In the genomic region with DNA sequence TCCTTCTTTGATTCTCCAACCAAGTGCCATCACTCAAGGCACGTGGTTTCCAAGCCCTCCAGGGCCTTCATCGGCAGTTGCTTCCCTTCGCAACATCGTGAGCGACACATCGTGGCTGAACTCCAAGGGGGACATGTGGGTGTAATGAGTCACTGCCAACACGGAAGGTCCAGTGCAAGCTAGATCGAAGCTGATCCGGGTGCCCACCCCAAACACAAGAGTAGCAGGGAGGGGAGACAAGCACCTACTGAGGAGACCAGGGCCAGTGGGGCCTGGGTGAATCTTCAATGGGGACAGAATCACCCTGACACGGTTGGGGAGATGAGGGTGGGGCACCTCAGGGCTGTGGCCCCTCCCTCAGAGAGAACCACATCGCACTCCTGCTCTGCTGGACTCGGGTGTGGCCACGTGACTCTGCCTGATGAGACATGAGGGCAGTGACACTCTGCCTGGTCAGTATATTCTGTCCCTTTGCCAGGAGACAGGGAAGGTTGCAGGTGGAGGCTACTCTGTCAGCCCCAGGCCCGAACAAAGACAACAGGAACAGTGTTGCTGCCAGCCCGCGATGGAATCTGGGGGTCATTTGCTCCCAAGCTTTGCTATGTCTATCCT, we compare ENCODE assay signal across 23 cellular contexts. TPM values are rescaled to one million over a fixed set of nuclear protein-coding genes. Genes with fewer than 3 reads are reported as not detected.
DNase-seq lines count a peak whose midpoint lies in the region; ATAC-seq and TF ChIP-seq lines count a peak whose summit lies in the region.
"Had no signal": no experiment of that assay in that cellular context is flagged by ENCODE, and none has a peak within 500 bp of the region (broad histone marks: within the 10 kb centered on the region; RNA-seq: fewer than 3 reads in every experiment).

No MANE protein-coding gene starts in this region.

- no peaks in the 10 kb centered on the region for H4K20me1 ChIP-seq in mammary epithelial cell (ENCODE audit: insufficient read depth, low read length)

- H3K4me2 ChIP-seq in mammary epithelial cell (ENCODE audit: insufficient read depth, low read depth, low read length): no peak overlapping the region

- CTCF ChIA-PET in mammary epithelial cell (lab: Charles Lee; ENCODE audit: low non-redundant PET): no interaction called here

- H3K27ac ChIP-seq in mammary epithelial cell (ENCODE audit: insufficient read depth, low read depth, low read length) (no peak overlapping the region), upper lobe of right lung (no peak overlapping the region)
- H3K27ac ChIP-seq: parathyroid adenoma, thoracic aorta had no signal

- in situ Hi-C loops in mammary epithelial cell (cut with MboI; ENCODE audit: low sequenced_read_pairs in 2 of 2): no loop called here

- TF ChIP-seq CTCF in mammary epithelial cell (conservative IDR thresholded peaks at IDR 0.05 in 1 of 2, IDR thresholded peaks at IDR 0.05 in 1 of 2; ENCODE audit: extremely low read depth in 1 of 2, insufficient read depth in 1 of 2, low read depth in 1 of 2, low read length in 2 of 2) (no peak), upper lobe of right lung (IDR thresholded peaks at IDR 0.05) (no peak)

- dilution Hi-C loops in mammary epithelial cell (cut with HindIII; ENCODE audit: low sequenced_read_pairs): loop anchor here (5.0 to 10.0 kb wide), 2 partner anchors 92 to 174 kb away; no protein-coding TSS in a partner anchor

- BruUV-seq in mammary epithelial cell (replicated peaks; lab: Mats Ljungman, UMichigan): no TSS peak

- H3K9ac ChIP-seq in mammary epithelial cell (ENCODE audit: insufficient read depth, low read length): no peak overlapping the region
- H3K9ac ChIP-seq: parathyroid adenoma had no signal

- H3K9me3 ChIP-seq in mammary epithelial cell (replicated peaks; ENCODE audit: insufficient read depth, low read length) (no peaks in the 10 kb centered on the region), upper lobe of right lung (no peaks in the 10 kb centered on the region)
- H3K9me3 ChIP-seq: thoracic aorta had no signal

- ATAC-seq in upper lobe of right lung: no peak
- ATAC-seq: activated CD4-positive, CD25-positive, alpha-beta regulatory T cell treated with anti-CD3 and anti-CD28 coated beads, Interleukin-2, amount 50 U/mL, for 24 hours; activated CD8-positive, alpha-beta T cell treated with anti-CD3 and anti-CD28 coated beads for 36 hours; right cardiac atrium had no signal

- H3K4me1 ChIP-seq in mammary epithelial cell (ENCODE audit: insufficient read depth, low read length) (peaks cover 24% of the 10 kb centered on the region), upper lobe of right lung (no peaks in the 10 kb centered on the region)
- H3K4me1 ChIP-seq: parathyroid adenoma had no signal

- no peak overlapping the region for H2AFZ ChIP-seq in mammary epithelial cell (ENCODE audit: low read depth, low read length)
- H2AFZ ChIP-seq: parathyroid adenoma had no signal

- H3K4me3 ChIP-seq in mammary epithelial cell (replicated peaks in 1 of 3; ENCODE audit: insufficient read depth in 1 of 3, low read depth in 2 of 3, low read length in 3 of 3) (no peak overlapping the region), upper lobe of right lung (no peak overlapping the region)
- H3K4me3 ChIP-seq: thoracic aorta had no signal

- H3K27me3 ChIP-seq in mammary epithelial cell (ENCODE audit: insufficient read depth, low read length) (no peaks in the 10 kb centered on the region), upper lobe of right lung (no peaks in the 10 kb centered on the region)

- no peaks in the 10 kb centered on the region for H3K79me2 ChIP-seq in mammary epithelial cell (ENCODE audit: insufficient read depth, low read length)
- H3K79me2 ChIP-seq: parathyroid adenoma had no signal

- H3K36me3 ChIP-seq in mammary epithelial cell (ENCODE audit: insufficient read depth, low read length) (no peaks in the 10 kb centered on the region), upper lobe of right lung (no peaks in the 10 kb centered on the region)
- H3K36me3 ChIP-seq: thoracic aorta had no signal

- WGBS in mammary epithelial cell (ENCODE audit: low coverage, missing lambda C conversion rate): 70% methylated on average over 16 of the region's 16 CpGs

- intact Hi-C loops in mammary epithelial cell (cut with micrococcal nuclease): no loop called here
- intact Hi-C loops in upper lobe of right lung (cut with DNase I): no loop called here

- DNase-seq in EL (peak; percentile 48), M059J (ENCODE audit: low read depth) (peak; percentile 15), mammary epithelial cell (peak; percentile 17), renal cortical epithelial cell (ENCODE audit: low read depth) (peak; percentile 45), LoVo (ENCODE audit: low spot score) (no peak), upper lobe of right lung (no peak), cortex of kidney (lab: John Stamatoyannopoulos, UW) (no peak)
- DNase-seq: activated CD8-positive, alpha-beta T cell treated with anti-CD3 and anti-CD28 coated beads for 36 hours; activated gamma-delta T cell; effector CD8-positive, alpha-beta T cell; hypothalamus; Kasumi-1; NCI-H1105; NCI-H2029; NCI-H82; nephron progenitor cell; right cardiac atrium; SHP77 treated with DMSO at 0.1 percent for 48 hours; stimulated activated naive CD4-positive, alpha-beta T cell treated with Interleukin-2 at 50 U/mL for 16 hours had no signal

RNA-seq across cellular contexts. Expression of gene HSPA12A, which starts 36.8 kb away (rescaled TPM):
- 0.59 and 4.7 TPM in 2 replicates for total RNA-seq in M059J (2014; rRNA removed; shearing (Covaris generic))
- total RNA-seq in mammary epithelial cell (10 to 100 TPM; 10.8 to 10.9 TPM), renal cortical epithelial cell (24.7 and 79.5 TPM in 2 replicates), upper lobe of right lung (7.4 TPM)
- 5.9 TPM for polyA plus RNA-seq in mammary epithelial cell
- polyA minus RNA-seq in mammary epithelial cell: 29.3 TPM
- polyA plus RNA-seq: CD14-positive monocyte had no signal

Comparison
In these comparisons a context has a peak if more than half of its experiments do, and no peak if none do; other contexts are left out.
1. DNase-seq: peak in EL (single experiment), M059J (single experiment), mammary epithelial cell (single experiment) and renal cortical epithelial cell (single experiment); none in LoVo (single experiment), upper lobe of right lung (single experiment) and cortex of kidney (single experiment).